In genomic region chr10:86042161-86042560, GRCh38 we compare ENCODE assay signal across 30 cellular contexts.
"Had no signal": no experiment of that assay in that cellular context is flagged by ENCODE, and none has a peak within 500 bp of the region (broad histone marks: within the 10 kb centered on the region; RNA-seq: fewer than 3 reads in every experiment).

No MANE protein-coding gene starts in this region.

- ATAC-seq: activated CD4-positive, alpha-beta T cell treated with anti-CD3 and anti-CD28 coated beads for 36 hours; activated CD4-positive, CD25-positive, alpha-beta regulatory T cell treated with anti-CD3 and anti-CD28 coated beads, Interleukin-2, amount 50 U/mL, for 24 hours; activated CD8-positive, alpha-beta T cell treated with anti-CD3 and anti-CD28 coated beads, Interleukin-2, amount 10 ng/mL, durations not matched to agents 7 days and 5 days; activated naive CD4-positive, alpha-beta T cell treated with anti-CD3 and anti-CD28 coated beads, Interleukin-2, amount 50 U/mL, for 72 hours; activated T-cell treated with anti-CD3 and anti-CD28 coated beads, Interleukin-2, amount 50 U/mL, for 72 hours; effector memory CD8-positive, alpha-beta T cell; foreskin keratinocyte; gastrocnemius medialis; heart right ventricle; T-helper 17 cell had no signal

- DNase-seq: activated B cell treated with CpG ODN at 0.5 μM for 24 hours; activated CD4-positive, alpha-beta memory T cell treated with anti-CD3 and anti-CD28 coated beads for 36 hours; activated CD4-positive, alpha-beta T cell treated with anti-CD3 and anti-CD28 coated beads for 36 hours; activated CD4-positive, alpha-beta T cell treated with anti-CD3 and anti-CD28 coated beads, Interleukin-2, amount 10 ng/mL, durations not matched to agents 24 days and 14 days; activated CD8-positive, alpha-beta T cell treated with anti-CD3 and anti-CD28 coated beads, Interleukin-2, amount 10 ng/mL, durations not matched to agents 7 days and 5 days; activated gamma-delta T cell; activated naive CD4-positive, alpha-beta T cell; activated naive CD4-positive, alpha-beta T cell treated with anti-CD3 and anti-CD28 coated beads, Interleukin-2, amount 10 ng/mL, durations not matched to agents 7 days and 5 days; activated naive CD8-positive, alpha-beta T cell treated with anti-CD3 and anti-CD28 coated beads, Interleukin-2, amount 10 ng/mL, durations not matched to agents 7 days and 5 days; activated T-cell treated with anti-CD3 and anti-CD28 coated beads for 4 hours; activated T-cell treated with anti-CD3 and anti-CD28 coated beads, Interleukin-2, amount 50 U/mL, for 24 hours; activated T-cell treated with anti-CD3 and anti-CD28 coated beads, Interleukin-2, amount 50 U/mL, for 72 hours; dermis blood vessel endothelial cell; effector CD4-positive, alpha-beta T cell; effector memory CD8-positive, alpha-beta T cell; erythroblast; foreskin keratinocyte; gastrocnemius medialis; heart right ventricle; T-helper 1 cell; T-helper 17 cell; T1000; WERI-Rb-1 had no signal

- H3K4me3 ChIP-seq: ascending aorta, breast epithelium, cardiac muscle cell, coronary artery, esophagus muscularis mucosa, gastrocnemius medialis, heart right ventricle had no signal
